21 cellular contexts compared by ENCODE assay signal in genomic region chr10:124598196-124598595, GRCh38.
DNase-seq lines count a peak whose midpoint lies in the region; ATAC-seq and TF ChIP-seq lines count a peak whose summit lies in the region.
"Had no signal": no experiment of that assay in that cellular context is flagged by ENCODE, and none has a peak within 500 bp of the region (broad histone marks: within the 10 kb centered on the region; RNA-seq: fewer than 3 reads in every experiment).

No MANE protein-coding gene starts in this region.

- no peaks in the 10 kb centered on the region for H3K79me1 ChIP-seq in mesendoderm (ENCODE audit: low read length)

- H3K56ac ChIP-seq in mesendoderm (ENCODE audit: low read length), result no peak overlapping the region

- peak; percentile 44 for DNase-seq in natural killer cell treated with Interleukin-12 subunit alpha and Interleukin-12 subunit beta and Interleukin-15 and Interleukin-18, amount 100 ng/mL, for 72 hours (ENCODE audit: low spot score)
- no peak for DNase-seq in natural killer cell
- no peak for DNase-seq in central memory CD8-positive, alpha-beta T cell (ENCODE audit: low spot score in 2 of 2)
- DNase-seq in naive B cell, result no peak
- DNase-seq in MM.1S, result no peak
- DNase-seq in mesendoderm, result no peak
- DNase-seq: C1 segment of cervical spinal cord, DMS79, GOT3, KBM-7, NCI-H1417, NCI-H1930, NCI-H226, NCI-H524, NCI-H82, PC-9, SJCRH30 had no signal

- H3K27me3 ChIP-seq in MM.1S (replicated peaks; ENCODE audit: insufficient read depth, low read length) (no peaks in the 10 kb centered on the region), mesendoderm (ENCODE audit: insufficient read depth, low read length, poor library complexity) (no peaks in the 10 kb centered on the region)
- H3K27me3 ChIP-seq: SJCRH30 had no signal

- H3K36me3 ChIP-seq in MM.1S (replicated peaks; ENCODE audit: insufficient read depth, low read length) (no peaks in the 10 kb centered on the region), mesendoderm (ENCODE audit: control insufficient read depth, insufficient read depth, low read length) (no peaks in the 10 kb centered on the region)
- H3K36me3 ChIP-seq: SJCRH30 had no signal

- H3K9me2 ChIP-seq in MM.1S (replicated peaks; ENCODE audit: insufficient read depth, low read length), result no peaks in the 10 kb centered on the region

- H3K4me1 Mint-ChIP-seq in natural killer cell treated with Interleukin-12 subunit alpha and Interleukin-12 subunit beta and Interleukin-15 and Interleukin-18, amount 100 ng/mL, for 72 hours (ENCODE audit: low read depth in 2 of 2), result peaks cover 6 to 8% of the 10 kb centered on the region in 2 donors
- H3K4me1 Mint-ChIP-seq in natural killer cell (peaks cover 0 to 38% of the 10 kb centered on the region in 2 donors), naive B cell (peaks cover 68 to 95% (median 91%) of the 10 kb centered on the region in 3 donors)
- peaks cover 17% of the 10 kb centered on the region for H3K4me1 Mint-ChIP-seq in central memory CD8-positive, alpha-beta T cell

- H3K4me1 ChIP-seq in MM.1S (ENCODE audit: low read length), result no peaks in the 10 kb centered on the region
- H3K4me1 ChIP-seq in mesendoderm (ENCODE audit: control insufficient read depth, low read depth, low read length), result no peaks in the 10 kb centered on the region
- H3K4me1 ChIP-seq: SJCRH30 had no signal

- no peak overlapping the region for H3K18ac ChIP-seq in mesendoderm (ENCODE audit: low read length)

- H3K27ac ChIP-seq in MM.1S (ENCODE audit: low read length) (no peak overlapping the region), mesendoderm (ENCODE audit: low read depth, low read length) (no peak overlapping the region)
- H3K27ac ChIP-seq: A549, PC-9, RWPE1, SJCRH30 had no signal

- no peak overlapping the region for H3K27ac Mint-ChIP-seq in natural killer cell treated with Interleukin-12 subunit alpha and Interleukin-12 subunit beta and Interleukin-15 and Interleukin-18, amount 100 ng/mL, for 72 hours
- H3K27ac Mint-ChIP-seq in natural killer cell, result no peak overlapping the region
- peak overlapping the region; percentile 13 for H3K27ac Mint-ChIP-seq in central memory CD8-positive, alpha-beta T cell (ENCODE audit: low read depth)
- H3K27ac Mint-ChIP-seq in naive B cell, result peak overlapping the region; percentile 91 to 100 (median 96)

- no peak overlapping the region for H3K4ac ChIP-seq in mesendoderm (ENCODE audit: low read depth, low read length)

- WGBS in mesendoderm (ENCODE audit: extremely low coverage, insufficient coverage, low lambda C conversion rate), result no CpG with 5 or more reads among the region's 6 CpGs

- no peaks in the 10 kb centered on the region for H4K20me1 ChIP-seq in MM.1S (ENCODE audit: insufficient read depth, low read length)

- no peak overlapping the region for H2BK120ac ChIP-seq in mesendoderm (ENCODE audit: low read depth, low read length)

- no peak overlapping the region for H4K8ac ChIP-seq in mesendoderm (ENCODE audit: low read depth, low read length)

- intact Hi-C loops in natural killer cell (cut with micrococcal nuclease), result no loop called here

- H2BK15ac ChIP-seq in mesendoderm (replicated peaks; ENCODE audit: low read depth), result no peak overlapping the region

- no peaks in the 10 kb centered on the region for H3K9me3 ChIP-seq in MM.1S (replicated peaks; ENCODE audit: insufficient read depth, low read length)
- H3K9me3 ChIP-seq: A549, SJCRH30 had no signal

- no peak for ATAC-seq in natural killer cell treated with Interleukin-12 subunit alpha and Interleukin-12 subunit beta and Interleukin-15 and Interleukin-18, amount 100 ng/mL, for 72 hours
- no peak for ATAC-seq in natural killer cell
- ATAC-seq in central memory CD8-positive, alpha-beta T cell (replicated peaks; ENCODE audit: extremely low read depth, poor library complexity, severe bottlenecking), result no peak
- no peak for ATAC-seq in naive B cell (ENCODE audit: low read depth in 2 of 2)
- no peak for ATAC-seq in HG02588 (IDR thresholded peaks at IDR 0.05; ENCODE audit: unreplicated experiment)
- no peak for ATAC-seq in GM21526 (IDR thresholded peaks at IDR 0.05; ENCODE audit: low FRiP score, unreplicated experiment)
- ATAC-seq: A549 had no signal

- H3K36me3 Mint-ChIP-seq in natural killer cell treated with Interleukin-12 subunit alpha and Interleukin-12 subunit beta and Interleukin-15 and Interleukin-18, amount 100 ng/mL, for 72 hours, result no peaks in the 10 kb centered on the region
- H3K36me3 Mint-ChIP-seq in natural killer cell (no peaks in the 10 kb centered on the region), naive B cell (peaks cover 0 to 17% of the 10 kb centered on the region in 2 donors)
- H3K36me3 Mint-ChIP-seq in central memory CD8-positive, alpha-beta T cell (ENCODE audit: insufficient read depth), result peaks cover 19% of the 10 kb centered on the region

- no peaks in the 10 kb centered on the region for H3K27me3 Mint-ChIP-seq in natural killer cell treated with Interleukin-12 subunit alpha and Interleukin-12 subunit beta and Interleukin-15 and Interleukin-18, amount 100 ng/mL, for 72 hours
- H3K27me3 Mint-ChIP-seq in natural killer cell (ENCODE audit: low read depth in 2 of 2) (no peaks in the 10 kb centered on the region), naive B cell (no peaks in the 10 kb centered on the region)
- H3K27me3 Mint-ChIP-seq in central memory CD8-positive, alpha-beta T cell, result no peaks in the 10 kb centered on the region

- H3K9ac ChIP-seq in MM.1S (ENCODE audit: low read length), result no peak overlapping the region
- H3K9ac ChIP-seq in mesendoderm (ENCODE audit: low read length), result no peak overlapping the region

- no peak overlapping the region for H2AFZ ChIP-seq in MM.1S (ENCODE audit: low read length)
- H2AFZ ChIP-seq: PC-9 had no signal

- H4K5ac ChIP-seq in mesendoderm (ENCODE audit: low read length), result no peak overlapping the region

- H2BK5ac ChIP-seq in mesendoderm (ENCODE audit: low read length), result no peak overlapping the region

- no peak overlapping the region for H2AK5ac ChIP-seq in mesendoderm (ENCODE audit: low read length)

- no peaks in the 10 kb centered on the region for H3K9me3 Mint-ChIP-seq in natural killer cell treated with Interleukin-12 subunit alpha and Interleukin-12 subunit beta and Interleukin-15 and Interleukin-18, amount 100 ng/mL, for 72 hours
- H3K9me3 Mint-ChIP-seq in natural killer cell (no peaks in the 10 kb centered on the region), naive B cell (peaks cover 0 to 11% (median 2%) of the 10 kb centered on the region in 7 donors)
- no peaks in the 10 kb centered on the region for H3K9me3 Mint-ChIP-seq in central memory CD8-positive, alpha-beta T cell

- H3K4me3 ChIP-seq in MM.1S (ENCODE audit: low read length) (no peak overlapping the region), mesendoderm (ENCODE audit: low read length) (no peak overlapping the region)
- H3K4me3 ChIP-seq: A549, PC-9, SJCRH30 had no signal

- TF ChIP-seq CTCF in natural killer cell (IDR thresholded peaks at IDR 0.05) (no peak), MM.1S (IDR thresholded peaks at IDR 0.05; ENCODE audit: low read length) (no peak)

- H3F3A ChIP-seq in MM.1S (ENCODE audit: insufficient read depth, low read length), result no peaks in the 10 kb centered on the region

- H3K23ac ChIP-seq in mesendoderm (ENCODE audit: low read length), result no peak overlapping the region

- H3K4me3 Mint-ChIP-seq in natural killer cell treated with Interleukin-12 subunit alpha and Interleukin-12 subunit beta and Interleukin-15 and Interleukin-18, amount 100 ng/mL, for 72 hours, result no peak overlapping the region
- H3K4me3 Mint-ChIP-seq in natural killer cell (no peak overlapping the region), naive B cell (peak overlapping the region in 6 of 8 donors; percentile 12 to 90 (median 72))
- H3K4me3 Mint-ChIP-seq in central memory CD8-positive, alpha-beta T cell, result no peak overlapping the region

- H3K4me2 ChIP-seq in MM.1S (ENCODE audit: low read depth, low read length) (no peak overlapping the region), mesendoderm (ENCODE audit: low read length) (no peak overlapping the region)
- H3K4me2 ChIP-seq: A549, PC-9 had no signal

- H3K79me2 ChIP-seq in MM.1S (ENCODE audit: low read length) (no peaks in the 10 kb centered on the region), mesendoderm (ENCODE audit: control insufficient read depth, insufficient read depth, low read length) (no peaks in the 10 kb centered on the region)

Comparison
In these comparisons a context has a peak if more than half of its experiments do, and no peak if none do; other contexts are left out.
1. H3K27ac Mint-ChIP-seq: peak in central memory CD8-positive, alpha-beta T cell (single experiment) and naive B cell (6 of 6); none in natural killer cell treated with Interleukin-12 subunit alpha and Interleukin-12 subunit beta and Interleukin-15 and Interleukin-18, amount 100 ng/mL, for 72 hours (0 of 2) and natural killer cell (0 of 2).
2. H3K4me3 Mint-ChIP-seq: peak in naive B cell (6 of 8); none in natural killer cell treated with Interleukin-12 subunit alpha and Interleukin-12 subunit beta and Interleukin-15 and Interleukin-18, amount 100 ng/mL, for 72 hours (single experiment), natural killer cell (single experiment) and central memory CD8-positive, alpha-beta T cell (single experiment).